2 cellular contexts compared by ENCODE assay signal in genomic region chrX:153902388-153902787, GRCh38.
TF ChIP-seq lines count a peak whose summit lies in the region.

No MANE protein-coding gene starts in this region.

TF ChIP-seq in SK-N-SH, 30 proteins besides CTCF, POLR2A, EP300 and RAD21 (continued from another document):
- TF ChIP-seq USF1 (IDR thresholded peaks at IDR 0.05; ENCODE audit: borderline replicate concordance, low read depth) = no peak
- TF ChIP-seq GATA2 (CRISPR knock-in tag; IDR thresholded peaks at IDR 0.05) = no peak
- TF ChIP-seq NRF1 (IDR thresholded peaks at IDR 0.05; ENCODE audit: low read depth, low read length) = no peak
- TF ChIP-seq GABPA (IDR thresholded peaks at IDR 0.05; ENCODE audit: low read depth) = no peak
- no peak for TF ChIP-seq POLR2AphosphoS5 (IDR thresholded peaks at IDR 0.05; ENCODE audit: low read depth, low read length)
- TF ChIP-seq TCF12 (IDR thresholded peaks at IDR 0.05) = no peak
TF ChIP-seq in SK-N-SH: peak in this region for 0.

TF ChIP-seq in SK-N-SH treated with all-trans-retinoic acid at 6 μM for 48 hours, 23 proteins besides CTCF, POLR2A, EP300 and RAD21 (continued from another document):
- TF ChIP-seq PATZ1 (CRISPR knock-in tag; IDR thresholded peaks at IDR 0.05; ENCODE audit: borderline replicate concordance) = no peak
- TF ChIP-seq ZC3H10 (CRISPR knock-in tag; IDR thresholded peaks at IDR 0.05) = no peak
- no peak for TF ChIP-seq ZNF565 (CRISPR knock-in tag; conservative IDR thresholded peaks at IDR 0.05; ENCODE audit: low read depth)
- TF ChIP-seq ZNF70 (CRISPR knock-in tag; IDR thresholded peaks at IDR 0.05) = no peak
- no peak for TF ChIP-seq CSDC2 (CRISPR knock-in tag; IDR thresholded peaks at IDR 0.05)
- TF ChIP-seq ESRRG (CRISPR knock-in tag; IDR thresholded peaks at IDR 0.05) = no peak
- TF ChIP-seq ZNF8 (CRISPR knock-in tag; IDR thresholded peaks at IDR 0.05) = no peak
- TF ChIP-seq ZFP30 (CRISPR knock-in tag; IDR thresholded peaks at IDR 0.05) = no peak
- no peak for TF ChIP-seq GLIS3 (CRISPR knock-in tag; IDR thresholded peaks at IDR 0.05)
- no peak for TF ChIP-seq CREB5 (CRISPR knock-in tag; IDR thresholded peaks at IDR 0.05; ENCODE audit: low read depth)
- no peak for TF ChIP-seq POU6F1 (CRISPR knock-in tag; IDR thresholded peaks at IDR 0.05; ENCODE audit: borderline replicate concordance, low read depth)
- no peak for TF ChIP-seq ISL1 (CRISPR knock-in tag; IDR thresholded peaks at IDR 0.05)
- no peak for TF ChIP-seq CSRNP3 (CRISPR knock-in tag; IDR thresholded peaks at IDR 0.05)
